Comparison of ENCODE assay signal across 17 cellular contexts in genomic region chr10:60896033-60896432, GRCh38. TPM values are rescaled to one million over a fixed set of nuclear protein-coding genes. Genes with fewer than 3 reads are reported as not detected.
DNase-seq lines count a peak whose midpoint lies in the region; ATAC-seq, FAIRE-seq and TF ChIP-seq lines count a peak whose summit lies in the region.
"Had no signal": no experiment of that assay in that cellular context is flagged by ENCODE, and none has a peak within 500 bp of the region (broad histone marks: within the 10 kb centered on the region; RNA-seq: fewer than 3 reads in every experiment).

No MANE protein-coding gene starts in this region.

- no peaks in the 10 kb centered on the region for H3K9me3 Mint-ChIP-seq in activated CD8-positive, alpha-beta T cell treated with anti-CD3 and anti-CD28 coated beads for 36 hours
- H3K9me3 Mint-ChIP-seq: H9 had no signal

- TF ChIP-seq POLR2A in adrenal gland (IDR thresholded peaks at IDR 0.05) = no peak

- TF ChIP-seq CTCF in AG04450 (IDR thresholded peaks at IDR 0.05; ENCODE audit: low read depth, low read length) (no peak), adrenal gland (IDR thresholded peaks at IDR 0.05) (no peak), pancreas (IDR thresholded peaks at IDR 0.05) (no peak)
- TF ChIP-seq CTCF in activated CD8-positive, alpha-beta T cell treated with anti-CD3 and anti-CD28 coated beads for 36 hours (IDR thresholded peaks at IDR 0.05) = no peak

- intact Hi-C loops in adrenal gland (cut with DNase I) = no loop called here
- intact Hi-C loops in pancreas (cut with DNase I) = no loop called here
- intact Hi-C loops in activated CD8-positive, alpha-beta T cell treated with anti-CD3 and anti-CD28 coated beads for 36 hours (cut with micrococcal nuclease) = no loop called here

- H3K36me3 ChIP-seq in adrenal gland (replicated peaks in 1 of 2) = no peaks in the 10 kb centered on the region
- no peaks in the 10 kb centered on the region for H3K36me3 ChIP-seq in pancreas

- H3K27ac ChIP-seq in AG04450 (ENCODE audit: low read depth, low read length) (no peak overlapping the region), adrenal gland (peak overlapping the region in 3 of 5 donors; percentile 36 to 53 (median 49)), pancreas (no peak overlapping the region)

- POLR2A ChIA-PET in AG04450 (lab: Yijun Ruan, JAX) (interaction anchor here (1.5 kb wide), 1 partner anchor 22 kb away, joined by 3 read pairs; no protein-coding TSS in a partner anchor), HEK293T (lab: Yijun Ruan, JAX) (no interaction called here)
- POLR2A ChIA-PET in activated CD8-positive, alpha-beta T cell treated with anti-CD3 and anti-CD28 coated beads for 36 hours (lab: Charles Lee) = no interaction called here

- no peaks in the 10 kb centered on the region for H3K4me1 Mint-ChIP-seq in activated CD8-positive, alpha-beta T cell treated with anti-CD3 and anti-CD28 coated beads for 36 hours (ENCODE audit: low read depth)
- H3K4me1 Mint-ChIP-seq: activated CD4-positive, alpha-beta T cell treated with anti-CD3 and anti-CD28 coated beads for 36 hours had no signal

- H3K9me3 ChIP-seq in AG04450 (ENCODE audit: control insufficient read depth, insufficient read depth, low read length) (no peaks in the 10 kb centered on the region), adrenal gland (replicated peaks in 1 of 3) (no peaks in the 10 kb centered on the region), pancreas (no peaks in the 10 kb centered on the region)

- CTCF ChIA-PET in AG04450 (lab: Charles Lee) = interaction anchor here (0.7 to 0.9 kb wide), 2 partner anchors 244 to 1041 kb away, joined by 3 read pairs; no protein-coding TSS in a partner anchor
- CTCF ChIA-PET in HEK293T (lab: Yijun Ruan, JAX) = interaction anchor here (0.6 kb wide), 1 partner anchor 71 kb away, joined by 3 read pairs; no protein-coding TSS in a partner anchor
- CTCF ChIA-PET in activated CD8-positive, alpha-beta T cell treated with anti-CD3 and anti-CD28 coated beads for 36 hours (lab: Charles Lee) = interaction anchor here (1.1 kb wide), 1 partner anchor 13 kb away, joined by 3 read pairs; no protein-coding TSS in a partner anchor

- peak; percentile 61 for FAIRE-seq in pancreas (lab: Jason Lieb, UNC)
- FAIRE-seq: kidney had no signal

- H3K27me3 Mint-ChIP-seq in activated CD8-positive, alpha-beta T cell treated with anti-CD3 and anti-CD28 coated beads for 36 hours = peaks cover 3% of the 10 kb centered on the region
- H3K27me3 Mint-ChIP-seq: progenitor cell of endocrine pancreas had no signal

- DNase-seq in AG04450 (ENCODE audit: low read depth, low spot score) = peak; percentile 43
- no peak for DNase-seq in adrenal gland
- DNase-seq in fibroblast of peridontal ligament (ENCODE audit: extremely low read depth) = peak; percentile 84
- no peak for DNase-seq in pancreas
- DNase-seq in HEK293T (ENCODE audit: extremely low spot score) = no peak
- DNase-seq in medulla oblongata (ENCODE audit: extremely low spot score) = no peak
- no peak for DNase-seq in activated CD8-positive, alpha-beta T cell treated with anti-CD3 and anti-CD28 coated beads for 36 hours
- DNase-seq in GM19240 (ENCODE audit: insufficient read length, low spot score) = no peak
- DNase-seq: activated CD4-positive, alpha-beta T cell treated with anti-CD3 and anti-CD28 coated beads for 36 hours; activated T-cell treated with anti-CD3 and anti-CD28 coated beads for 4 hours; DMS153; H9; kidney; NCI-H774; RPMI8226 had no signal

- H3K4me3 Mint-ChIP-seq in activated CD8-positive, alpha-beta T cell treated with anti-CD3 and anti-CD28 coated beads for 36 hours = no peak overlapping the region
- H3K4me3 Mint-ChIP-seq: activated CD4-positive, alpha-beta T cell treated with anti-CD3 and anti-CD28 coated beads for 36 hours; H9 had no signal

- no peaks in the 10 kb centered on the region for H3K27me3 ChIP-seq in AG04450 (ENCODE audit: control insufficient read depth, insufficient read depth, low read length)
- H3K27me3 ChIP-seq in adrenal gland = no peaks in the 10 kb centered on the region
- H3K27me3 ChIP-seq in pancreas = no peaks in the 10 kb centered on the region

- peaks cover 19 to 22% of the 10 kb centered on the region in 2 donors for H3K4me1 ChIP-seq in adrenal gland (replicated peaks in 1 of 2)
- H3K4me1 ChIP-seq in pancreas = peaks cover 0 to 15% (median 0%) of the 10 kb centered on the region in 3 donors

- H3K27ac Mint-ChIP-seq in activated CD8-positive, alpha-beta T cell treated with anti-CD3 and anti-CD28 coated beads for 36 hours = no peak overlapping the region
- H3K27ac Mint-ChIP-seq: activated CD4-positive, alpha-beta T cell treated with anti-CD3 and anti-CD28 coated beads for 36 hours; H9; progenitor cell of endocrine pancreas had no signal

- H3K4me3 ChIP-seq in AG04450 (ENCODE audit: low read depth, low read length) (no peak overlapping the region), adrenal gland (no peak overlapping the region), pancreas (no peak overlapping the region)

- H3K36me3 Mint-ChIP-seq in activated CD8-positive, alpha-beta T cell treated with anti-CD3 and anti-CD28 coated beads for 36 hours (ENCODE audit: low read depth) = no peaks in the 10 kb centered on the region

- peak in 1 of 4 donors; percentile 29 for ATAC-seq in pancreas
- no peak for ATAC-seq in activated CD8-positive, alpha-beta T cell treated with anti-CD3 and anti-CD28 coated beads for 36 hours
- ATAC-seq: activated CD4-positive, alpha-beta T cell treated with anti-CD3 and anti-CD28 coated beads for 36 hours had no signal

TF ChIP-seq in HEK293T, 16 proteins besides CTCF, POLR2A, EP300 and RAD21:
- TF ChIP-seq ZNF384 (IDR thresholded peaks at IDR 0.05) = no peak
- no peak for TF ChIP-seq NFRKB (IDR thresholded peaks at IDR 0.05)
- TF ChIP-seq ELF4 (IDR thresholded peaks at IDR 0.05) = no peak
- TF ChIP-seq LEF1 (IDR thresholded peaks at IDR 0.05; ENCODE audit: borderline replicate concordance) = no peak
- TF ChIP-seq BHLHE40 (IDR thresholded peaks at IDR 0.05; ENCODE audit: borderline replicate concordance) = no peak
- TF ChIP-seq ARNT (IDR thresholded peaks at IDR 0.05) = no peak
- TF ChIP-seq L3MBTL2 (conservative IDR thresholded peaks at IDR 0.05) = no peak
- TF ChIP-seq FOXK2 (IDR thresholded peaks at IDR 0.05) = no peak
- no peak for TF ChIP-seq CTBP1 (IDR thresholded peaks at IDR 0.05; ENCODE audit: borderline replicate concordance)
- no peak for TF ChIP-seq TARDBP (IDR thresholded peaks at IDR 0.05)
- TF ChIP-seq SUZ12 (IDR thresholded peaks at IDR 0.05) = no peak
- no peak for TF ChIP-seq FOXA1 (IDR thresholded peaks at IDR 0.05)
- TF ChIP-seq FOXM1 (IDR thresholded peaks at IDR 0.05; ENCODE audit: borderline replicate concordance) = no peak
- TF ChIP-seq HDGF (IDR thresholded peaks at IDR 0.05; ENCODE audit: borderline replicate concordance) = no peak
- TF ChIP-seq SP1 (IDR thresholded peaks at IDR 0.05) = no peak
- TF ChIP-seq PKNOX1 (IDR thresholded peaks at IDR 0.05) = no peak
TF ChIP-seq in HEK293T: peak in this region for 0.

RNA-seq across cellular contexts. Expression of gene RHOBTB1, which starts 48.0 kb away (rescaled TPM):
- polyA plus RNA-seq in AG04450 (2011; rRNA removed) (33.8 and 37.4 TPM in 2 replicates), adrenal gland (10 to 100 TPM in 2 of 3 donors, 1 to 10 TPM in 1; 7.9 to 17.8 (median 16.2) TPM), pancreas (1 to 10 TPM; 4.0 to 8.1 TPM)
- 37.7 and 38.4 TPM in 2 replicates for polyA minus RNA-seq in AG04450 (2011; rRNA and poly(A)+ RNA removed)
- total RNA-seq in adrenal gland (10 to 100 TPM; 16.0 to 46.6 (median 30.3) TPM), pancreas (10 to 100 TPM in 1 of 6 donors, 1 to 10 TPM in 5; 5.2 to 11.3 (median 7.6) TPM)
- total RNA-seq in activated CD8-positive, alpha-beta T cell treated with anti-CD3 and anti-CD28 coated beads for 36 hours = under 1 TPM; 0.09 to 0.74 TPM
- total RNA-seq: T-helper 2 cell treated with Interferon-gamma antibody and Interleukin-4, amounts not matched to agents 100 ng/mL and 5 ng/mL, for 36 hours had no signal

Comparison
In these comparisons a context has a peak if more than half of its experiments do, and no peak if none do; other contexts are left out.
1. DNase-seq: peak in AG04450 (single experiment) and fibroblast of peridontal ligament (single experiment); none in adrenal gland (0 of 7), pancreas (0 of 6), HEK293T (single experiment), medulla oblongata (single experiment), activated CD8-positive, alpha-beta T cell treated with anti-CD3 and anti-CD28 coated beads for 36 hours (single experiment) and GM19240 (single experiment).
2. H3K27ac ChIP-seq: peak in adrenal gland (3 of 5); none in AG04450 (single experiment) and pancreas (0 of 4).